Comparison of ENCODE assay signal across 1 cellular context in genomic region chr1:116825400-116825734, GRCh38.
TF ChIP-seq lines count a peak whose summit lies in the region.

No MANE protein-coding gene starts in this region.

TF ChIP-seq in K562, 482 proteins besides CTCF, POLR2A, EP300 and RAD21 (continued from another document and continues in another):
- TF ChIP-seq HDAC1 (IDR thresholded peaks at IDR 0.05), result peak; percentile 7 to 53; a peak in 1 of 4 replicates
- TF ChIP-seq ZNF740 (CRISPR knock-in tag; IDR thresholded peaks at IDR 0.05), result peak; percentile 64
- TF ChIP-seq ZNF740 (tag; IDR thresholded peaks at IDR 0.05), result no peak
- TF ChIP-seq YY1 (IDR thresholded peaks at IDR 0.05; ENCODE audit: borderline replicate concordance in 1 of 3, control insufficient read depth in 1 of 3, extremely low read depth in 1 of 3, insufficient read depth in 3 of 3, insufficient read length in 1 of 3, insufficient replicate concordance in 2 of 3, low read depth in 1 of 3, low read length in 2 of 3), result peak in 1 of 3 experiments; percentile 7
- peak; percentile 22 for TF ChIP-seq ETV1 (tag; conservative IDR thresholded peaks at IDR 0.05; ENCODE audit: low read depth)
- TF ChIP-seq POLR2AphosphoS5 (IDR thresholded peaks at IDR 0.05; ENCODE audit: control insufficient read depth, insufficient read depth, low read depth, low read length), result peak; percentile 37; the same call in 1 of the 2 replicates
- TF ChIP-seq PCBP1 (IDR thresholded peaks at IDR 0.05; ENCODE audit: low read depth, low read length, poor library complexity, severe bottlenecking), result no peak
- peak in 1 of 2 experiments; percentile 50; a peak in 2 of 4 replicates for TF ChIP-seq FOXK2 (conservative IDR thresholded peaks at IDR 0.05 in 1 of 2, IDR thresholded peaks at IDR 0.05 in 1 of 2; ENCODE audit: low read depth in 2 of 2)
- TF ChIP-seq KLF1 (tag; IDR thresholded peaks at IDR 0.05), result 0 out of 2 replicates have a peak, but pooled peaks have one; percentile 47
- no peak for TF ChIP-seq HMGN3 (IDR thresholded peaks at IDR 0.05; ENCODE audit: borderline replicate concordance, extremely low read depth, insufficient read length, low read depth, low read length)
- TF ChIP-seq ZNF263 (CRISPR knock-in tag; IDR thresholded peaks at IDR 0.05; ENCODE audit: borderline replicate concordance), result 0 out of 2 replicates have a peak, but pooled peaks have one; percentile 5
- TF ChIP-seq AFF1 (IDR thresholded peaks at IDR 0.05; ENCODE audit: low read depth in 1 of 2, partially characterized antibody in 2 of 2), result peak in 1 of 2 experiments; percentile 39
- TF ChIP-seq ARID2 (IDR thresholded peaks at IDR 0.05), result peak; percentile 3; the same call in 1 of the 2 replicates
- no peak for TF ChIP-seq MYC (IDR thresholded peaks at IDR 0.05; ENCODE audit: low read depth, low read length)
- TF ChIP-seq MYC (CRISPR knock-in tag; IDR thresholded peaks at IDR 0.05; ENCODE audit: borderline replicate concordance, low read depth), result no peak
- TF ChIP-seq HES1 (IDR thresholded peaks at IDR 0.05; ENCODE audit: low read depth), result no peak
- peak; percentile 33; the same call in 1 of the 2 replicates for TF ChIP-seq MEF2A (IDR thresholded peaks at IDR 0.05; ENCODE audit: control insufficient read depth, low read depth, low read length)
- peak; percentile 58; the same call in 1 of the 2 replicates for TF ChIP-seq TCF3 (CRISPR knock-in tag; IDR thresholded peaks at IDR 0.05)
- no peak for TF ChIP-seq ZNF75A (CRISPR knock-in tag; IDR thresholded peaks at IDR 0.05)
- TF ChIP-seq SRSF3 (IDR thresholded peaks at IDR 0.05; ENCODE audit: insufficient read depth, low read length), result no peak
- peak; percentile 8 for TF ChIP-seq CCNT2 (IDR thresholded peaks at IDR 0.05; ENCODE audit: borderline replicate concordance, extremely low read depth, insufficient read length, low read depth, low read length)
- TF ChIP-seq E2F4 (CRISPR knock-in tag; IDR thresholded peaks at IDR 0.05; ENCODE audit: low read depth), result 0 out of 2 replicates have a peak, but pooled peaks have one; percentile 14
- TF ChIP-seq TRIM28 (IDR thresholded peaks at IDR 0.05), result 0 out of 2 replicates have a peak, but pooled peaks have one; percentile 25
- TF ChIP-seq MCM2 (IDR thresholded peaks at IDR 0.05; ENCODE audit: low read depth), result no peak
- TF ChIP-seq ZBTB7A (IDR thresholded peaks at IDR 0.05; ENCODE audit: borderline replicate concordance, control insufficient read depth, low read depth, low read length), result peak; percentile 90
- 0 out of 2 replicates have a peak, but pooled peaks have one; percentile 31 for TF ChIP-seq ZBED1 (IDR thresholded peaks at IDR 0.05)
- TF ChIP-seq EP400 (IDR thresholded peaks at IDR 0.05), result peak; percentile 52
- 0 out of 2 replicates have a peak, but pooled peaks have one; percentile 18 for TF ChIP-seq ATF7 (IDR thresholded peaks at IDR 0.05)
- TF ChIP-seq ZNF274 (IDR thresholded peaks at IDR 0.05; ENCODE audit: borderline replicate concordance, low read depth, low read length), result no peak
- peak; percentile 84 for TF ChIP-seq NBN (IDR thresholded peaks at IDR 0.05; ENCODE audit: low read depth)
- TF ChIP-seq VEZF1 (CRISPR knock-in tag; IDR thresholded peaks at IDR 0.05), result peak; percentile 82
- peak; percentile 68 for TF ChIP-seq CBFA2T3 (IDR thresholded peaks at IDR 0.05)
- TF ChIP-seq ZSCAN29 (IDR thresholded peaks at IDR 0.05), result no peak
- peak; percentile 94 for TF ChIP-seq TFAP4 (CRISPR knock-in tag; IDR thresholded peaks at IDR 0.05; ENCODE audit: borderline replicate concordance)
- TF ChIP-seq TEAD4 (IDR thresholded peaks at IDR 0.05; ENCODE audit: low read length), result peak; percentile 12; the same call in 1 of the 2 replicates
- TF ChIP-seq TEAD4 (CRISPR knock-in tag; IDR thresholded peaks at IDR 0.05; ENCODE audit: borderline replicate concordance), result no peak
- TF ChIP-seq ZKSCAN1 (IDR thresholded peaks at IDR 0.05; ENCODE audit: low read depth, low read length), result peak; percentile 28; the same call in 1 of the 2 replicates
- TF ChIP-seq EGR1 (conservative IDR thresholded peaks at IDR 0.05), result peak; percentile 61
- TF ChIP-seq NR2C1 (IDR thresholded peaks at IDR 0.05), result no peak
- no peak for TF ChIP-seq NR2C1 (tag; IDR thresholded peaks at IDR 0.05)
- peak in 1 of 2 experiments; percentile 55; a peak in 1 of 4 replicates for TF ChIP-seq TEAD1 (CRISPR knock-in tag; IDR thresholded peaks at IDR 0.05)
- no peak for TF ChIP-seq ZBTB40 (IDR thresholded peaks at IDR 0.05)
- TF ChIP-seq ZBTB40 (CRISPR knock-in tag; IDR thresholded peaks at IDR 0.05), result no peak
- TF ChIP-seq NCOA6 (IDR thresholded peaks at IDR 0.05), result 0 out of 2 replicates have a peak, but pooled peaks have one; percentile 37
- TF ChIP-seq SMARCA4 (IDR thresholded peaks at IDR 0.05), result 0 out of 2 replicates have a peak, but pooled peaks have one; percentile 64
- peak; percentile 21 for TF ChIP-seq DACH1 (IDR thresholded peaks at IDR 0.05; ENCODE audit: partially characterized antibody)
- TF ChIP-seq BRD9 (IDR thresholded peaks at IDR 0.05; ENCODE audit: low read depth, partially characterized antibody), result peak; percentile 9
- TF ChIP-seq CREM (IDR thresholded peaks at IDR 0.05; ENCODE audit: low read depth), result peak; percentile 2; the same call in 1 of the 2 replicates
- peak; percentile 32 for TF ChIP-seq NEUROD1 (IDR thresholded peaks at IDR 0.05; ENCODE audit: borderline replicate concordance, low read depth, low read length, partially characterized antibody)
- TF ChIP-seq GTF2E2 (tag; IDR thresholded peaks at IDR 0.05), result peak; percentile 85; the same call in 1 of the 2 replicates
